1 cellular context compared by ENCODE assay signal in genomic region chr12:3379079-3379478, GRCh38.
TF ChIP-seq lines count a peak whose summit lies in the region.

No MANE protein-coding gene starts in this region.

TF ChIP-seq in H1, 55 proteins besides CTCF, POLR2A, EP300 and RAD21 (continued from another document):
- TF ChIP-seq E2F6 (IDR thresholded peaks at IDR 0.05) (no peak), EGR1 (IDR thresholded peaks at IDR 0.05; ENCODE audit: borderline replicate concordance, low read depth, low read length) (no peak), SP4 (IDR thresholded peaks at IDR 0.05; ENCODE audit: low read length) (no peak), MAX (IDR thresholded peaks at IDR 0.05) (no peak), TEAD4 (IDR thresholded peaks at IDR 0.05; ENCODE audit: low read depth, low read length) (no peak), ASH2L (IDR thresholded peaks at IDR 0.05; ENCODE audit: low read length) (no peak), SIRT6 (IDR thresholded peaks at IDR 0.05; ENCODE audit: low read length) (no peak), CBX8 (IDR thresholded peaks at IDR 0.05; ENCODE audit: borderline replicate concordance, low read depth, low read length) (no peak), TAF7 (optimal IDR thresholded peaks at IDR 0.05; ENCODE audit: borderline replicate concordance, low read depth, low read length) (no peak), SAP30 (IDR thresholded peaks at IDR 0.05; ENCODE audit: insufficient read depth, insufficient replicate concordance, low read length) (no peak), JUND (IDR thresholded peaks at IDR 0.05; ENCODE audit: low read length) (no peak)
- TF ChIP-seq, protein P1, sequence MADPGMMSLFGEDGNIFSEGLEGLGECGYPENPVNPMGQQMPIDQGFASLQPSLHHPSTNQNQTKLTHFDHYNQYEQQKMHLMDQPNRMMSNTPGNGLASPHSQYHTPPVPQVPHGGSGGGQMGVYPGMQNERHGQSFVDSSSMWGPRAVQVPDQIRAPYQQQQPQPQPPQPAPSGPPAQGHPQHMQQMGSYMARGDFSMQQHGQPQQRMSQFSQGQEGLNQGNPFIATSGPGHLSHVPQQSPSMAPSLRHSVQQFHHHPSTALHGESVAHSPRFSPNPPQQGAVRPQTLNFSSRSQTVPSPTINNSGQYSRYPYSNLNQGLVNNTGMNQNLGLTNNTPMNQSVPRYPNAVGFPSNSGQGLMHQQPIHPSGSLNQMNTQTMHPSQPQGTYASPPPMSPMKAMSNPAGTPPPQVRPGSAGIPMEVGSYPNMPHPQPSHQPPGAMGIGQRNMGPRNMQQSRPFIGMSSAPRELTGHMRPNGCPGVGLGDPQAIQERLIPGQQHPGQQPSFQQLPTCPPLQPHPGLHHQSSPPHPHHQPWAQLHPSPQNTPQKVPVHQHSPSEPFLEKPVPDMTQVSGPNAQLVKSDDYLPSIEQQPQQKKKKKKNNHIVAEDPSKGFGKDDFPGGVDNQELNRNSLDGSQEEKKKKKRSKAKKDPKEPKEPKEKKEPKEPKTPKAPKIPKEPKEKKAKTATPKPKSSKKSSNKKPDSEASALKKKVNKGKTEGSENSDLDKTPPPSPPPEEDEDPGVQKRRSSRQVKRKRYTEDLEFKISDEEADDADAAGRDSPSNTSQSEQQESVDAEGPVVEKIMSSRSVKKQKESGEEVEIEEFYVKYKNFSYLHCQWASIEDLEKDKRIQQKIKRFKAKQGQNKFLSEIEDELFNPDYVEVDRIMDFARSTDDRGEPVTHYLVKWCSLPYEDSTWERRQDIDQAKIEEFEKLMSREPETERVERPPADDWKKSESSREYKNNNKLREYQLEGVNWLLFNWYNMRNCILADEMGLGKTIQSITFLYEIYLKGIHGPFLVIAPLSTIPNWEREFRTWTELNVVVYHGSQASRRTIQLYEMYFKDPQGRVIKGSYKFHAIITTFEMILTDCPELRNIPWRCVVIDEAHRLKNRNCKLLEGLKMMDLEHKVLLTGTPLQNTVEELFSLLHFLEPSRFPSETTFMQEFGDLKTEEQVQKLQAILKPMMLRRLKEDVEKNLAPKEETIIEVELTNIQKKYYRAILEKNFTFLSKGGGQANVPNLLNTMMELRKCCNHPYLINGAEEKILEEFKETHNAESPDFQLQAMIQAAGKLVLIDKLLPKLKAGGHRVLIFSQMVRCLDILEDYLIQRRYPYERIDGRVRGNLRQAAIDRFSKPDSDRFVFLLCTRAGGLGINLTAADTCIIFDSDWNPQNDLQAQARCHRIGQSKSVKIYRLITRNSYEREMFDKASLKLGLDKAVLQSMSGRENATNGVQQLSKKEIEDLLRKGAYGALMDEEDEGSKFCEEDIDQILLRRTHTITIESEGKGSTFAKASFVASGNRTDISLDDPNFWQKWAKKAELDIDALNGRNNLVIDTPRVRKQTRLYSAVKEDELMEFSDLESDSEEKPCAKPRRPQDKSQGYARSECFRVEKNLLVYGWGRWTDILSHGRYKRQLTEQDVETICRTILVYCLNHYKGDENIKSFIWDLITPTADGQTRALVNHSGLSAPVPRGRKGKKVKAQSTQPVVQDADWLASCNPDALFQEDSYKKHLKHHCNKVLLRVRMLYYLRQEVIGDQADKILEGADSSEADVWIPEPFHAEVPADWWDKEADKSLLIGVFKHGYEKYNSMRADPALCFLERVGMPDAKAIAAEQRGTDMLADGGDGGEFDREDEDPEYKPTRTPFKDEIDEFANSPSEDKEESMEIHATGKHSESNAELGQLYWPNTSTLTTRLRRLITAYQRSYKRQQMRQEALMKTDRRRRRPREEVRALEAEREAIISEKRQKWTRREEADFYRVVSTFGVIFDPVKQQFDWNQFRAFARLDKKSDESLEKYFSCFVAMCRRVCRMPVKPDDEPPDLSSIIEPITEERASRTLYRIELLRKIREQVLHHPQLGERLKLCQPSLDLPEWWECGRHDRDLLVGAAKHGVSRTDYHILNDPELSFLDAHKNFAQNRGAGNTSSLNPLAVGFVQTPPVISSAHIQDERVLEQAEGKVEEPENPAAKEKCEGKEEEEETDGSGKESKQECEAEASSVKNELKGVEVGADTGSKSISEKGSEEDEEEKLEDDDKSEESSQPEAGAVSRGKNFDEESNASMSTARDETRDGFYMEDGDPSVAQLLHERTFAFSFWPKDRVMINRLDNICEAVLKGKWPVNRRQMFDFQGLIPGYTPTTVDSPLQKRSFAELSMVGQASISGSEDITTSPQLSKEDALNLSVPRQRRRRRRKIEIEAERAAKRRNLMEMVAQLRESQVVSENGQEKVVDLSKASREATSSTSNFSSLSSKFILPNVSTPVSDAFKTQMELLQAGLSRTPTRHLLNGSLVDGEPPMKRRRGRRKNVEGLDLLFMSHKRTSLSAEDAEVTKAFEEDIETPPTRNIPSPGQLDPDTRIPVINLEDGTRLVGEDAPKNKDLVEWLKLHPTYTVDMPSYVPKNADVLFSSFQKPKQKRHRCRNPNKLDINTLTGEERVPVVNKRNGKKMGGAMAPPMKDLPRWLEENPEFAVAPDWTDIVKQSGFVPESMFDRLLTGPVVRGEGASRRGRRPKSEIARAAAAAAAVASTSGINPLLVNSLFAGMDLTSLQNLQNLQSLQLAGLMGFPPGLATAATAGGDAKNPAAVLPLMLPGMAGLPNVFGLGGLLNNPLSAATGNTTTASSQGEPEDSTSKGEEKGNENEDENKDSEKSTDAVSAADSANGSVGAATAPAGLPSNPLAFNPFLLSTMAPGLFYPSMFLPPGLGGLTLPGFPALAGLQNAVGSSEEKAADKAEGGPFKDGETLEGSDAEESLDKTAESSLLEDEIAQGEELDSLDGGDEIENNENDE (IDR thresholded peaks at IDR 0.05; ENCODE audit: insufficient replicate concordance, low read length) = no peak
